Comparison of ENCODE assay signal across 12 cellular contexts in genomic region chr5:91126888-91127287, GRCh38.
DNase-seq lines count a peak whose midpoint lies in the region; ATAC-seq and TF ChIP-seq lines count a peak whose summit lies in the region.
"Had no signal": no experiment of that assay in that cellular context is flagged by ENCODE, and none has a peak within 500 bp of the region (broad histone marks: within the 10 kb centered on the region; RNA-seq: fewer than 3 reads in every experiment).

No MANE protein-coding gene starts in this region.

- H3K27ac ChIP-seq in heart left ventricle (peak overlapping the region in 9 of 12 donors; percentile 38 to 70 (median 58)), esophagus muscularis mucosa (replicated peaks in 1 of 4) (peak overlapping the region; percentile 55 to 80 (median 70)), prostate gland (peak overlapping the region; percentile 65 to 77), aorta (ENCODE audit: low read depth in 1 of 2, low read length in 2 of 2) (peak overlapping the region; percentile 82 to 95)

- no peak overlapping the region for H3K4me3 ChIP-seq in heart left ventricle
- H3K4me3 ChIP-seq in esophagus muscularis mucosa, result no peak overlapping the region
- H3K4me3 ChIP-seq in prostate gland, result no peak overlapping the region
- no peak overlapping the region for H3K4me3 ChIP-seq in aorta (ENCODE audit: low read length in 2 of 2)
- H3K4me3 ChIP-seq: ovary had no signal

- WGBS in heart left ventricle, 4 donors, result 86 to 94% (median 91%) methylated on average over 2 of the region's 2 CpGs
- WGBS in esophagus muscularis mucosa, result 75% methylated on average over 2 of the region's 2 CpGs
- 28% methylated on average over 2 of the region's 2 CpGs for WGBS in prostate gland
- WGBS in aorta, 2 donors, result 64 to 66% methylated on average over 2 of the region's 2 CpGs

- H3K4me1 ChIP-seq in heart left ventricle (peaks cover 0 to 60% (median 20%) of the 10 kb centered on the region in 12 donors), esophagus muscularis mucosa (peaks cover 29 to 78% (median 68%) of the 10 kb centered on the region in 4 donors), prostate gland (replicated peaks) (peaks cover 7% of the 10 kb centered on the region), aorta (ENCODE audit: control insufficient read depth in 1 of 2, insufficient read depth in 2 of 2, low read length in 2 of 2) (peaks cover 8 to 15% of the 10 kb centered on the region in 2 donors)

- H3K9me3 ChIP-seq in heart left ventricle (no peaks in the 10 kb centered on the region), esophagus muscularis mucosa (no peaks in the 10 kb centered on the region), prostate gland (no peaks in the 10 kb centered on the region), aorta (ENCODE audit: control insufficient read depth, low read length) (no peaks in the 10 kb centered on the region)
- H3K9me3 ChIP-seq: ovary had no signal

- H3K36me3 ChIP-seq in heart left ventricle, result no peaks in the 10 kb centered on the region
- no peaks in the 10 kb centered on the region for H3K36me3 ChIP-seq in esophagus muscularis mucosa
- no peaks in the 10 kb centered on the region for H3K36me3 ChIP-seq in prostate gland
- H3K36me3 ChIP-seq in aorta (ENCODE audit: control insufficient read depth in 1 of 2, insufficient read depth in 2 of 2, low read length in 1 of 2), result no peaks in the 10 kb centered on the region
- H3K36me3 ChIP-seq: ovary had no signal

- no peak for TF ChIP-seq EP300 in esophagus muscularis mucosa (IDR thresholded peaks at IDR 0.05)

- DNase-seq in heart left ventricle (no peak), cardiac septum (ENCODE audit: low spot score) (no peak), esophagus muscularis mucosa (ENCODE audit: extremely low spot score) (no peak), prostate gland (ENCODE audit: low spot score) (no peak), aorta (no peak), HT-29 (ENCODE audit: low spot score) (no peak), NCI-H1105 treated with DMSO at 0.1 percent for 48 hours (lab: John Stamatoyannopoulos, UW) (no peak), DMS 273 (lab: John Stamatoyannopoulos, UW; ENCODE audit: unreplicated experiment) (no peak)
- DNase-seq: effector CD4-positive, alpha-beta T cell; GOT3; MV-4-11 had no signal

- TF ChIP-seq CTCF in heart left ventricle (IDR thresholded peaks at IDR 0.05) (no peak), esophagus muscularis mucosa (IDR thresholded peaks at IDR 0.05) (no peak), prostate gland (IDR thresholded peaks at IDR 0.05) (no peak)

- H3K27me3 ChIP-seq in heart left ventricle (no peaks in the 10 kb centered on the region), esophagus muscularis mucosa (no peaks in the 10 kb centered on the region), prostate gland (replicated peaks; ENCODE audit: insufficient read depth) (no peaks in the 10 kb centered on the region), aorta (ENCODE audit: control insufficient read depth in 1 of 2, insufficient read depth in 2 of 2, low read length in 1 of 2) (no peaks in the 10 kb centered on the region)
- H3K27me3 ChIP-seq: ovary had no signal

- no peak for ATAC-seq in heart left ventricle
- ATAC-seq in aorta (ENCODE audit: low FRiP score), result peak; percentile 30

- intact Hi-C loops in heart left ventricle (cut with DNase I), result no loop called here
- intact Hi-C loops in cardiac septum (cut with DNase I), result loop anchor here (5.0 kb wide), 1 partner anchor 35 kb away; no protein-coding TSS in a partner anchor
- intact Hi-C loops in esophagus muscularis mucosa (cut with DNase I), result no loop called here
- intact Hi-C loops in prostate gland (cut with DNase I), result loop anchor here (10.0 kb wide), 1 partner anchor 158 kb away; no protein-coding TSS in a partner anchor
- intact Hi-C loops in aorta (cut with DNase I), result loop anchor here in 1 of 2 donors (1.0 to 2.0 kb wide), 2 partner anchors 24 to 256 kb away; partner anchors contain the start of gene ARRDC3

- TF ChIP-seq POLR2A in heart left ventricle (IDR thresholded peaks at IDR 0.05), result no peak
- no peak for TF ChIP-seq POLR2A in esophagus muscularis mucosa (IDR thresholded peaks at IDR 0.05; ENCODE audit: low read depth)
- TF ChIP-seq POLR2A in prostate gland (IDR thresholded peaks at IDR 0.05), result no peak

Comparison
In these comparisons a context has a peak if more than half of its experiments do, and no peak if none do; other contexts are left out.
1. intact Hi-C loops: an anchor here in cardiac septum (5.0 kb wide) and prostate gland (10.0 kb wide); none called in heart left ventricle and esophagus muscularis mucosa.